ENCODE assay signal across 32 cellular contexts in genomic region chr3:38105525-38105924, GRCh38. TPM values are rescaled to one million over a fixed set of nuclear protein-coding genes. Genes with fewer than 3 reads are reported as not detected.
DNase-seq lines count a peak whose midpoint lies in the region; ATAC-seq, FAIRE-seq and TF ChIP-seq lines count a peak whose summit lies in the region.
"Had no signal": no experiment of that assay in that cellular context is flagged by ENCODE, and none has a peak within 500 bp of the region (broad histone marks: within the 10 kb centered on the region; RNA-seq: fewer than 3 reads in every experiment).

No MANE protein-coding gene starts in this region.

- H3K27ac ChIP-seq in HEK293 (ENCODE audit: extremely low read depth, low read depth, low read length), result no peak overlapping the region
- no peak overlapping the region for H3K27ac ChIP-seq in K562 (ENCODE audit: extremely low read depth, low read depth, low read length)
- H3K27ac ChIP-seq: 22Rv1; A549; BLaER1; BLaER1 treated with 17β-estradiol and CSF1 and Interleukin-3, amounts not matched to agents 10 nM and 100 nM; C4-2B had no signal

- no peak for FAIRE-seq in K562 (lab: Jason Lieb, UNC)
- FAIRE-seq: A549, D721Med had no signal

- TF ChIP-seq CTCF in HEK293 (tag by site-specific recombination; IDR thresholded peaks at IDR 0.05) (no peak), K562 (IDR thresholded peaks at IDR 0.05 in 2 of 3, conservative IDR thresholded peaks at IDR 0.05 in 1 of 3; ENCODE audit: insufficient read depth in 2 of 3, low read depth in 1 of 3, low read length in 3 of 3) (no peak)

- POLR2A ChIA-PET in HEK293 (lab: Yijun Ruan, JAX), result no interaction called here
- POLR2A ChIA-PET in HEK293T (lab: Yijun Ruan, JAX), result no interaction called here
- POLR2A ChIA-PET in K562 (lab: Yijun Ruan, JAX), result no interaction called here

- TF ChIP-seq RAD21 in K562 (CRISPR knock-in tag; conservative IDR thresholded peaks at IDR 0.05 in 1 of 2, IDR thresholded peaks at IDR 0.05 in 1 of 2), result no peak

- no peaks in the 10 kb centered on the region for H4K20me1 ChIP-seq in K562 (replicated peaks; ENCODE audit: control insufficient read depth, insufficient read depth, low read length)
- H4K20me1 ChIP-seq: BLaER1; BLaER1 treated with 17β-estradiol and CSF1 and Interleukin-3, amounts not matched to agents 10 nM and 100 nM had no signal

- peaks cover 12 to 35% of the 10 kb centered on the region in 2 experiments; a peak in 4 of 5 replicates for H3K27me3 ChIP-seq in K562 (ENCODE audit: control insufficient read depth in 2 of 2, insufficient read depth in 2 of 2, low read length in 2 of 2)
- H3K27me3 ChIP-seq: BE2C; BLaER1; BLaER1 treated with 17β-estradiol and CSF1 and Interleukin-3, amounts not matched to agents 10 nM and 100 nM had no signal

- no peaks in the 10 kb centered on the region for H3K79me2 ChIP-seq in K562 (ENCODE audit: control insufficient read depth, insufficient read depth, low read length)

- H3K9me3 ChIP-seq in HEK293 (ENCODE audit: control insufficient read depth, insufficient read depth, low read depth, low read length) (no peaks in the 10 kb centered on the region), K562 (replicated peaks; ENCODE audit: control insufficient read depth, insufficient read depth, low read depth, low read length) (no peaks in the 10 kb centered on the region)
- H3K9me3 ChIP-seq: BE2C had no signal

- BruUV-seq in K562 (replicated peaks; lab: Mats Ljungman, UMichigan), result no TSS peak

- CTCF ChIA-PET in HEK293 (lab: Yijun Ruan, JAX) (no interaction called here), HEK293T (lab: Yijun Ruan, JAX) (no interaction called here), K562 (lab: Yijun Ruan, JAX; ENCODE audit: low intra/inter-chr PET ratio) (no interaction called here)

- no peak overlapping the region for H3K4me2 ChIP-seq in K562 (ENCODE audit: insufficient read depth, low read length)
- H3K4me2 ChIP-seq: A549; BLaER1; BLaER1 treated with 17β-estradiol and CSF1 and Interleukin-3, amounts not matched to agents 10 nM and 100 nM had no signal

- H3K4me3 ChIP-seq in HEK293 (ENCODE audit: low read depth, low read length), result no peak overlapping the region
- no peak overlapping the region for H3K4me3 ChIP-seq in K562
- H3K4me3 ChIP-seq: A549; BLaER1; BLaER1 treated with 17β-estradiol and CSF1 and Interleukin-3, amounts not matched to agents 10 nM and 100 nM had no signal

- 0% methylated on average over 1 of the region's 1 CpG for WGBS in K562 (ENCODE audit: insufficient coverage, low coverage, missing lambda C conversion rate)

- in situ Hi-C loops in K562 (cut with MboI), result no loop called here

- no peaks in the 10 kb centered on the region for H3K36me3 ChIP-seq in HEK293 (ENCODE audit: control insufficient read depth in 2 of 2, insufficient read depth in 1 of 2, low read length in 2 of 2)
- no peaks in the 10 kb centered on the region for H3K36me3 ChIP-seq in K562 (ENCODE audit: control insufficient read depth, insufficient read depth, low read length)
- H3K36me3 ChIP-seq: BE2C; BLaER1; BLaER1 treated with 17β-estradiol and CSF1 and Interleukin-3, amounts not matched to agents 10 nM and 100 nM had no signal

- no peak overlapping the region for H3K9ac ChIP-seq in K562 (ENCODE audit: insufficient read depth in 1 of 2, low read depth in 2 of 2, low read length in 2 of 2)
- H3K9ac ChIP-seq: BLaER1; BLaER1 treated with 17β-estradiol and CSF1 and Interleukin-3, amounts not matched to agents 10 nM and 100 nM had no signal

- H2AFZ ChIP-seq in K562 (ENCODE audit: low read depth, low read length), result no peak overlapping the region

- DNase-seq in HEK293T (ENCODE audit: extremely low spot score), result no peak
- DNase-seq in K562 (ENCODE audit: extremely low read depth in 1 of 4, low spot score in 3 of 4), result no peak
- DNase-seq: 8988T; ACHN; AML-193; BE2C; C1 segment of cervical spinal cord; Caco-2; Calu3; CD4-positive, alpha-beta memory T cell; CD4-positive, alpha-beta T cell; CD4-positive, CD25-positive, alpha-beta regulatory T cell; CD8-positive, alpha-beta memory T cell; CD8-positive, alpha-beta T cell; COR-L47; DMS 273 treated with DMSO at 0.1 percent for 48 hours; DMS153; DMS53; DMS79; DMS79 treated with DMSO at 0.1 percent for 48 hours; DND-41; EL had no signal

- intact Hi-C loops in K562 (cut with micrococcal nuclease), result no loop called here

- H3K9me1 ChIP-seq in K562 (ENCODE audit: control insufficient read depth, insufficient read depth, low read length), result no peaks in the 10 kb centered on the region

- TF ChIP-seq POLR2A in K562 (conservative IDR thresholded peaks at IDR 0.05), result no peak

- ATAC-seq in K562 (no peak), HG03175 (IDR thresholded peaks at IDR 0.05; ENCODE audit: unreplicated experiment) (no peak), HG03565 (IDR thresholded peaks at IDR 0.05; ENCODE audit: unreplicated experiment) (no peak), GM21423 (IDR thresholded peaks at IDR 0.05; ENCODE audit: unreplicated experiment) (no peak)
- ATAC-seq: A549; CD8-positive, alpha-beta T cell had no signal

- no peak for TF ChIP-seq EP300 in K562 (IDR thresholded peaks at IDR 0.05; ENCODE audit: low read length)

- H3K4me1 ChIP-seq in HEK293 (ENCODE audit: control insufficient read depth, insufficient read depth, low read length), result no peaks in the 10 kb centered on the region
- H3K4me1 ChIP-seq in K562 (replicated peaks in 1 of 2; ENCODE audit: control insufficient read depth in 2 of 2, insufficient read depth in 2 of 2, low read length in 2 of 2), result peaks cover 0 to 7% of the 10 kb centered on the region in 2 experiments; a peak in 2 of 5 replicates
- H3K4me1 ChIP-seq: A549, BE2C, Caco-2 had no signal

TF ChIP-seq in HEK293, 187 proteins besides CTCF, POLR2A, EP300 and RAD21 (continues in another document):
- peak; percentile 62 for TF ChIP-seq SETDB1 (IDR thresholded peaks at IDR 0.05; ENCODE audit: insufficient read length, low read length)

TF ChIP-seq in HEK293T, 16 proteins besides CTCF, POLR2A, EP300 and RAD21 (continues in another document):
- TF ChIP-seq ZNF384 (IDR thresholded peaks at IDR 0.05), result 0 out of 2 replicates have a peak, but pooled peaks have one; percentile 36

RNA-seq across cellular contexts. Expression of gene ACAA1, which starts 31.4 kb away (rescaled TPM):
- 89.1 and 251 TPM in 2 replicates for total RNA-seq in K562 (2011; cell fraction: chromatin; rRNA removed; ENCODE audit: low replicate concordance)
- 210 and 237 TPM in 2 replicates for total RNA-seq in K562 (2011; cell fraction: nucleolus; rRNA removed)
- total RNA-seq in K562 (2011; cell fraction: nucleoplasm; rRNA removed), result 121 and 146 TPM in 2 replicates
- total RNA-seq in K562 (2014; rRNA removed) (55.0 and 66.3 TPM in 2 replicates), K562 (2014; rRNA removed; fragmentation: Illumina TruSeq; extraction: Trizol) (23.6 and 34.5 TPM in 2 replicates), K562 (2015; rRNA removed; fragmentation: Illumina TruSeq; extraction: Trizol) (53.5 and 62.3 TPM in 2 replicates), K562 (2021) (66.8 and 67.9 TPM in 2 replicates)
- polyA plus RNA-seq in K562 (2011; rRNA removed) (60.2 and 92.0 TPM in 2 replicates), K562 (2014; fragmentation: Illumina TruSeq; extraction: Trizol) (54.5 and 57.2 TPM in 2 replicates), K562 (2014; fragmentation: Nextera tagmentation; extraction: Ambion mirVana) (1 to 10 TPM; 4.0 to 7.9 TPM), K562 (2014; rRNA removed) (88.9 and 96.0 TPM in 2 replicates)
- 63.6 and 69.7 TPM in 2 replicates for polyA plus RNA-seq in K562 (2011; cell fraction: cytosol; rRNA removed)
- polyA plus RNA-seq in K562 (2011; cell fraction: nucleus; rRNA removed), result 347 and 373 TPM in 2 replicates
- 60.7 and 67.7 TPM in 2 replicates for polyA plus RNA-seq in K562 (2012)
- polyA minus RNA-seq in K562 (2011; rRNA and poly(A)+ RNA removed), result 66.3 and 72.1 TPM in 2 replicates
- polyA minus RNA-seq in K562 (2011; cell fraction: cytosol; rRNA and poly(A)+ RNA removed), result 31.5 and 38.0 TPM in 2 replicates
- polyA minus RNA-seq in K562 (2011; cell fraction: nucleus; rRNA and poly(A)+ RNA removed), result 111 and 182 TPM in 2 replicates

RNA-seq across cellular contexts. Expression of gene MYD88, which starts 32.9 kb away (rescaled TPM):
- total RNA-seq in K562 (2011; cell fraction: chromatin; rRNA removed; ENCODE audit: low replicate concordance), result 14.4 and 29.3 TPM in 2 replicates
- total RNA-seq in K562 (2011; cell fraction: nucleolus; rRNA removed), result 19.7 and 21.7 TPM in 2 replicates
- 17.0 and 17.3 TPM in 2 replicates for total RNA-seq in K562 (2011; cell fraction: nucleoplasm; rRNA removed)
- 13.3 and 25.3 TPM in 2 replicates for total RNA-seq in K562 (2014; rRNA removed)
- total RNA-seq in K562 (2014; rRNA removed; fragmentation: Illumina TruSeq; extraction: Trizol), result 3.2 and 3.3 TPM in 2 replicates
- total RNA-seq in K562 (2015; rRNA removed; fragmentation: Illumina TruSeq; extraction: Trizol), result 4.1 and 5.0 TPM in 2 replicates
- 33.0 and 33.1 TPM in 2 replicates for total RNA-seq in K562 (2021)
- polyA plus RNA-seq in K562 (2011; rRNA removed), result 37.6 and 37.8 TPM in 2 replicates
- polyA plus RNA-seq in K562 (2011; cell fraction: cytosol; rRNA removed), result 45.5 and 50.8 TPM in 2 replicates
- 61.3 and 86.0 TPM in 2 replicates for polyA plus RNA-seq in K562 (2011; cell fraction: nucleus; rRNA removed)
- polyA plus RNA-seq in K562 (2012), result 32.0 and 43.5 TPM in 2 replicates
- 39.2 and 47.3 TPM in 2 replicates for polyA plus RNA-seq in K562 (2014; fragmentation: Illumina TruSeq; extraction: Trizol)
- polyA plus RNA-seq in K562 (2014; fragmentation: Nextera tagmentation; extraction: Ambion mirVana), result 10 to 100 TPM; 19.5 to 37.7 TPM
- polyA plus RNA-seq in K562 (2014; rRNA removed), result 27.6 and 37.7 TPM in 2 replicates
- 29.7 and 37.4 TPM in 2 replicates for polyA minus RNA-seq in K562 (2011; rRNA and poly(A)+ RNA removed)
- 21.7 and 26.8 TPM in 2 replicates for polyA minus RNA-seq in K562 (2011; cell fraction: cytosol; rRNA and poly(A)+ RNA removed)
- 24.2 and 32.2 TPM in 2 replicates for polyA minus RNA-seq in K562 (2011; cell fraction: nucleus; rRNA and poly(A)+ RNA removed)

RNA-seq across cellular contexts. Expression of gene OXSR1, which starts 59.8 kb away (rescaled TPM):
- 34.0 and 89.9 TPM in 2 replicates for total RNA-seq in K562 (2011; cell fraction: chromatin; rRNA removed; ENCODE audit: low replicate concordance)
- total RNA-seq in K562 (2011; cell fraction: nucleolus; rRNA removed), result 19.0 and 27.6 TPM in 2 replicates
- total RNA-seq in K562 (2011; cell fraction: nucleoplasm; rRNA removed), result 36.4 and 39.6 TPM in 2 replicates
- total RNA-seq in K562 (2014; rRNA removed) (32.8 and 35.0 TPM in 2 replicates), K562 (2014; rRNA removed; fragmentation: Illumina TruSeq; extraction: Trizol) (50.0 and 55.2 TPM in 2 replicates), K562 (2015; rRNA removed; fragmentation: Illumina TruSeq; extraction: Trizol) (44.7 and 47.6 TPM in 2 replicates), K562 (2021) (48.6 and 56.4 TPM in 2 replicates)
- polyA plus RNA-seq in K562 (2011; rRNA removed) (63.4 and 87.6 TPM in 2 replicates), K562 (2014; fragmentation: Illumina TruSeq; extraction: Trizol) (54.1 and 60.9 TPM in 2 replicates), K562 (2014; fragmentation: Nextera tagmentation; extraction: Ambion mirVana) (10 to 100 TPM; 15.7 to 19.8 TPM), K562 (2014; rRNA removed) (48.7 and 50.3 TPM in 2 replicates)
- 27.9 and 44.8 TPM in 2 replicates for polyA plus RNA-seq in K562 (2011; cell fraction: cytosol; rRNA removed)
- polyA plus RNA-seq in K562 (2011; cell fraction: nucleus; rRNA removed), result 49.3 and 61.9 TPM in 2 replicates
- 27.8 and 43.2 TPM in 2 replicates for polyA plus RNA-seq in K562 (2012)
- polyA minus RNA-seq in K562 (2011; rRNA and poly(A)+ RNA removed), result 80.0 and 84.2 TPM in 2 replicates
- 41.3 and 44.5 TPM in 2 replicates for polyA minus RNA-seq in K562 (2011; cell fraction: cytosol; rRNA and poly(A)+ RNA removed)
- polyA minus RNA-seq in K562 (2011; cell fraction: nucleus; rRNA and poly(A)+ RNA removed), result 28.9 and 51.4 TPM in 2 replicates

Comparison
In these comparisons a context has a peak if more than half of its experiments do, and no peak if none do; other contexts are left out.
1. Of the 44 proteins assayed by ChIP-seq in both K562 and HEK293: peak only in K562: none; only in HEK293: SETDB1; in both: none; in neither: 43.